8 cellular contexts compared by ENCODE assay signal in genomic region chr1:225923692-225924555, GRCh38. TPM values are rescaled to one million over a fixed set of nuclear protein-coding genes. Genes with fewer than 3 reads are reported as not detected.
A peak's percentile ranks its signal among the peaks of the same experiment; 100 is the strongest.
DNase-seq lines count a peak whose midpoint lies in the region; ATAC-seq and TF ChIP-seq lines count a peak whose summit lies in the region.

Gene PYCR2 (minus strand): TSS chr1:225924250. CDS start chr1:225924110, 140 bp downstream.

- peak within 1 kb of the TSS; percentile 93 for H3K27ac Mint-ChIP-seq in T-helper 17 cell

- H3K9me3 ChIP-seq in T-helper 17 cell (ENCODE audit: control insufficient read depth, low read length, poor library complexity, severe bottlenecking), result no peaks in the 10 kb centered on the region
- H3K9me3 ChIP-seq in right atrium auricular region, result no peaks in the 10 kb centered on the region
- no peaks in the 10 kb centered on the region for H3K9me3 ChIP-seq in vagina

- H3K27me3 ChIP-seq in right atrium auricular region (no peaks in the 10 kb centered on the region), vagina (no peaks in the 10 kb centered on the region)

- H3K27ac ChIP-seq in right atrium auricular region, result peak within 1 kb of the TSS; percentile 90 to 97
- peak within 1 kb of the TSS; percentile 93 for H3K27ac ChIP-seq in vagina

- DNase-seq in NCI-H1694 treated with DMSO at 0.1 percent for 48 hours (lab: John Stamatoyannopoulos, UW), result peak; percentile 94
- DNase-seq in T-helper 17 cell, result peak; percentile 93 to 96 (median 93)
- peak; percentile 73 to 97 (median 92) for DNase-seq in amygdala (lab: John Stamatoyannopoulos, UW)
- DNase-seq in right atrium auricular region (ENCODE audit: low spot score), result peak; percentile 97
- DNase-seq in putamen (ENCODE audit: low spot score), result peak; percentile 96
- DNase-seq in vagina (ENCODE audit: extremely low spot score in 2 of 2), result peak in 1 of 2 donors; percentile 97

- TF ChIP-seq POLR2A in GM15510 (IDR thresholded peaks at IDR 0.05; ENCODE audit: borderline replicate concordance, extremely low read depth, insufficient read length), result peak; percentile 93
- peak; percentile 77 to 95 for TF ChIP-seq POLR2A in vagina (IDR thresholded peaks at IDR 0.05)

- peak within 1 kb of the TSS; percentile 94 for H3K4me3 Mint-ChIP-seq in T-helper 17 cell

- no peaks in the 10 kb centered on the region for H3K36me3 Mint-ChIP-seq in T-helper 17 cell (ENCODE audit: low read depth)

- intact Hi-C loops in vagina (cut with DNase I), result no loop called here

- peaks cover 26% of the 10 kb centered on the region for H3K36me3 ChIP-seq in right atrium auricular region
- peaks cover 0 to 6% of the 10 kb centered on the region in 2 donors for H3K36me3 ChIP-seq in vagina

- ATAC-seq in HG02885 (IDR thresholded peaks at IDR 0.05; ENCODE audit: poor library complexity, unreplicated experiment), result peak; percentile 98
- peak; percentile 99 for ATAC-seq in T-helper 17 cell

- H3K4me1 ChIP-seq in right atrium auricular region (peaks cover 0 to 32% of the 10 kb centered on the region in 2 donors), vagina (peaks cover 51% of the 10 kb centered on the region)

- H3K4me3 ChIP-seq in right atrium auricular region (peak within 1 kb of the TSS; percentile 85 to 91), vagina (peak within 1 kb of the TSS; percentile 84 to 99)

- TF ChIP-seq CTCF in right atrium auricular region (IDR thresholded peaks at IDR 0.05), result no peak
- TF ChIP-seq CTCF in vagina (IDR thresholded peaks at IDR 0.05), result no peak

- H3K27me3 Mint-ChIP-seq in T-helper 17 cell, result no peaks in the 10 kb centered on the region

- H3K4me1 Mint-ChIP-seq in T-helper 17 cell, result peaks cover 20% of the 10 kb centered on the region

RNA-seq across cellular contexts. Expression of gene PYCR2, which starts in this region (rescaled TPM):
- total RNA-seq in T-helper 17 cell, result 10 to 100 TPM; 48.1 to 53.7 TPM
- total RNA-seq in right atrium auricular region, result 10 to 100 TPM; 50.3 to 57.3 TPM
- 47.4 TPM for total RNA-seq in vagina
